19 cellular contexts compared by ENCODE assay signal in the genomic region with DNA sequence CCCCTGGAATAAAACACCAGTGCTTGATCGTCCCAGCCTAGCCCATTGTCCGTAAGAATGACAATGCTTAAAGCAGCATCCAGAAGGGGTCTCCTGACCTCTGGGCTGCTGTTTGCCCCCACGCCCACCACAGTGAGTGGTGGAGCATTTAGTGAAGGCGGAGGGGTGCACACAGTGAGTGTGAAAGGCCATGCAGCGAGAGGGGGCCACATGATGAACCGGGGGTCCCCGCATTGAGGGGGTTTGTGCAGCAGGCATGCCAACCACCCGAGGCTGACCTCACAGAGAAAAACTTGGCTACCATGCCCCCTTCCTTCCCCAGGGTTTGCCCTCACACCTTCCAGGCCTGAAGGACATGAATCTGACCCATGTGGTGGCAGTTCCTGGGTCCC. TPM values are rescaled to one million over a fixed set of nuclear protein-coding genes. Genes with fewer than 3 reads are reported as not detected.
A peak's percentile ranks its signal among the peaks of the same experiment; 100 is the strongest.
DNase-seq lines count a peak whose midpoint lies in the region; ATAC-seq and TF ChIP-seq lines count a peak whose summit lies in the region.
"Had no signal": no experiment of that assay in that cellular context is flagged by ENCODE, and none has a peak within 500 bp of the region (broad histone marks: within the 10 kb centered on the region; RNA-seq: fewer than 3 reads in every experiment).

No MANE protein-coding gene starts in this region.

- 77% methylated on average over 3 of the region's 8 CpGs for WGBS in esophagus muscularis mucosa
- WGBS in stomach, 5 donors, result 54 to 81% (median 75%) methylated on average over 8 of the region's 8 CpGs
- WGBS in body of pancreas, 2 donors, result 59 to 61% methylated on average over 7 to 8 of the region's 8 CpGs

- no peak for ATAC-seq in GM18517 (IDR thresholded peaks at IDR 0.05; ENCODE audit: unreplicated experiment)
- no peak for ATAC-seq in body of pancreas
- ATAC-seq: Panc1 had no signal

- no peak for DNase-seq in esophagus muscularis mucosa (ENCODE audit: extremely low spot score)
- DNase-seq in stomach, result no peak
- no peak for DNase-seq in body of pancreas
- no peak for DNase-seq in activated CD4-positive, CD25-positive, alpha-beta regulatory T cell (lab: John Stamatoyannopoulos, UW)
- DNase-seq in stimulated activated CD8-positive, alpha-beta memory T cell treated with anti-CD3 and anti-CD28 coated beads, Interleukin-4, amount 100 ng/mL, for 48 hours, result no peak
- DNase-seq: BE2C, DMS53, GDM1, Kasumi-1, NCI-H2081, NCI-H2171, NCI-H524 treated with DMSO at 0.1 percent for 48 hours, NCI-H82 had no signal

- intact Hi-C loops in esophagus muscularis mucosa (cut with DNase I) (no loop called here), stomach (cut with DNase I; ENCODE audit: low total_unique reads) (no loop called here), body of pancreas (cut with DNase I) (no loop called here)

- H3K4me1 ChIP-seq in esophagus muscularis mucosa (peaks cover 0 to 95% (median 85%) of the 10 kb centered on the region in 4 donors), muscle layer of duodenum (ENCODE audit: control insufficient read depth in 1 of 2, insufficient read depth in 2 of 2, low read length in 2 of 2) (peaks cover 20 to 21% of the 10 kb centered on the region in 2 donors), stomach (peaks cover 0 to 40% (median 3%) of the 10 kb centered on the region in 4 donors), body of pancreas (no peaks in the 10 kb centered on the region)
- H3K4me1 ChIP-seq: BE2C, HAP-1 had no signal

- H3K27me3 ChIP-seq in esophagus muscularis mucosa, result no peaks in the 10 kb centered on the region
- H3K27me3 ChIP-seq in muscle layer of duodenum (ENCODE audit: low read depth, low read length), result no peaks in the 10 kb centered on the region
- H3K27me3 ChIP-seq in stomach, result peaks cover 0 to 5% (median 0%) of the 10 kb centered on the region in 3 donors
- no peaks in the 10 kb centered on the region for H3K27me3 ChIP-seq in body of pancreas
- H3K27me3 ChIP-seq: BE2C had no signal

- H3K36me3 ChIP-seq in esophagus muscularis mucosa (peaks cover 0 to 12% (median 0%) of the 10 kb centered on the region in 4 donors), muscle layer of duodenum (ENCODE audit: control insufficient read depth in 1 of 2, insufficient read depth in 2 of 2, low read length in 2 of 2) (peaks cover 0 to 5% of the 10 kb centered on the region in 2 donors), stomach (no peaks in the 10 kb centered on the region), body of pancreas (replicated peaks in 1 of 2; ENCODE audit: insufficient read depth in 1 of 2, low read depth in 2 of 2) (no peaks in the 10 kb centered on the region)
- H3K36me3 ChIP-seq: BE2C, HAP-1 had no signal

- peak overlapping the region; percentile 89 to 95 (median 92) for H3K27ac ChIP-seq in esophagus muscularis mucosa (replicated peaks in 1 of 4)
- H3K27ac ChIP-seq in muscle layer of duodenum (ENCODE audit: low read length), result peak overlapping the region; percentile 84
- H3K27ac ChIP-seq in stomach, result peak overlapping the region in 4 of 5 donors; percentile 8 to 93 (median 74)
- no peak overlapping the region for H3K27ac ChIP-seq in body of pancreas

- no peaks in the 10 kb centered on the region for H3K9me3 ChIP-seq in esophagus muscularis mucosa
- H3K9me3 ChIP-seq in muscle layer of duodenum (ENCODE audit: control insufficient read depth in 1 of 2, low read length in 2 of 2), result no peaks in the 10 kb centered on the region
- no peaks in the 10 kb centered on the region for H3K9me3 ChIP-seq in stomach
- H3K9me3 ChIP-seq in body of pancreas, result no peaks in the 10 kb centered on the region
- H3K9me3 ChIP-seq: BE2C, HAP-1 had no signal

- TF ChIP-seq CTCF in esophagus muscularis mucosa (IDR thresholded peaks at IDR 0.05) (no peak), stomach (IDR thresholded peaks at IDR 0.05) (no peak), body of pancreas (IDR thresholded peaks at IDR 0.05) (no peak)

- TF ChIP-seq EP300 in esophagus muscularis mucosa (IDR thresholded peaks at IDR 0.05), result no peak
- TF ChIP-seq EP300 in stomach (IDR thresholded peaks at IDR 0.05), result no peak

- TF ChIP-seq POLR2A in esophagus muscularis mucosa (IDR thresholded peaks at IDR 0.05; ENCODE audit: low read depth) (no peak), stomach (IDR thresholded peaks at IDR 0.05) (no peak), body of pancreas (IDR thresholded peaks at IDR 0.05) (no peak)

- no peak overlapping the region for H3K4me3 ChIP-seq in esophagus muscularis mucosa
- peak overlapping the region in 1 of 2 donors; percentile 31 for H3K4me3 ChIP-seq in muscle layer of duodenum (ENCODE audit: low read depth in 1 of 2, low read length in 2 of 2)
- H3K4me3 ChIP-seq in stomach, result no peak overlapping the region
- H3K4me3 ChIP-seq in body of pancreas, result no peak overlapping the region
- H3K4me3 ChIP-seq: HAP-1 had no signal

RNA-seq across cellular contexts. Expression of a gene that starts 28.4 kb away (rescaled TPM):
- total RNA-seq in esophagus muscularis mucosa, result 100 to 1,000 TPM in 2 of 4 donors, 10 to 100 TPM in 2; 56.8 to 150 (median 96.9) TPM
- 10 to 100 TPM in 3 of 5 donors, 1 to 10 TPM in 2; 9.8 to 33.5 (median 12.8) TPM for total RNA-seq in stomach
- polyA plus RNA-seq in stomach, result 1 to 10 TPM in 1 of 3 donors, under 1 TPM in 2; 0.46 to 7.9 (median 0.62) TPM
- total RNA-seq in body of pancreas, result 1 to 10 TPM; 4.2 to 8.2 TPM
- total RNA-seq: A673, MCF 10A had no signal

Comparison
In these comparisons a context has a peak if more than half of its experiments do, and no peak if none do; other contexts are left out.
1. H3K27ac ChIP-seq: peak in esophagus muscularis mucosa (4 of 4), muscle layer of duodenum (single experiment) and stomach (4 of 5); none in body of pancreas (0 of 4).